Comparison of ENCODE assay signal across 17 cellular contexts in genomic region chr10:5574642-5575131, GRCh38. TPM values are rescaled to one million over a fixed set of nuclear protein-coding genes. Genes with fewer than 3 reads are reported as not detected.
DNase-seq lines count a peak whose midpoint lies in the region; ATAC-seq, FAIRE-seq and TF ChIP-seq lines count a peak whose summit lies in the region.
"Had no signal": no experiment of that assay in that cellular context is flagged by ENCODE, and none has a peak within 500 bp of the region (broad histone marks: within the 10 kb centered on the region; RNA-seq: fewer than 3 reads in every experiment).

No MANE protein-coding gene starts in this region.

- peaks cover 6% of the 10 kb centered on the region for H3K27me3 Mint-ChIP-seq in GM23338 (ENCODE audit: insufficient read depth, low read depth, poor library complexity)
- peaks cover 6% of the 10 kb centered on the region for H3K27me3 Mint-ChIP-seq in astrocyte (ENCODE audit: low read depth, unreplicated experiment)
- H3K27me3 Mint-ChIP-seq in immature natural killer cell (ENCODE audit: low read depth in 3 of 3), result peaks cover 0 to 6% (median 2%) of the 10 kb centered on the region in 3 donors
- H3K27me3 Mint-ChIP-seq: activated naive CD8-positive, alpha-beta T cell had no signal

- BruUV-seq in HepG2 (replicated peaks; lab: Mats Ljungman, UMichigan), result no TSS peak

- H3K9me3 ChIP-seq in astrocyte (ENCODE audit: insufficient read depth, low read depth, low read length), result no peaks in the 10 kb centered on the region
- no peaks in the 10 kb centered on the region for H3K9me3 ChIP-seq in HepG2 (ENCODE audit: low read length)
- H3K9me3 ChIP-seq: tibial artery had no signal

- H3K4me1 Mint-ChIP-seq in GM23338 (peaks cover 13% of the 10 kb centered on the region), astrocyte (ENCODE audit: low read depth, unreplicated experiment) (peaks cover 9% of the 10 kb centered on the region), immature natural killer cell (no peaks in the 10 kb centered on the region)

- 1% methylated on average over 10 of the region's 14 CpGs for WGBS in HepG2 (ENCODE audit: low lambda C conversion rate)

- H3K9ac ChIP-seq in astrocyte (ENCODE audit: low read length) (peak overlapping the region; percentile 42), HepG2 (ENCODE audit: insufficient read depth, low read depth, low read length) (no peak overlapping the region)

- no peak overlapping the region for H3K4me2 ChIP-seq in GM23338
- no peak overlapping the region for H3K4me2 ChIP-seq in astrocyte (ENCODE audit: low read length)
- H3K4me2 ChIP-seq in HepG2 (ENCODE audit: low read depth, low read length), result peak overlapping the region; percentile 60

- H3K4me3 Mint-ChIP-seq in GM23338 (no peak overlapping the region), astrocyte (ENCODE audit: unreplicated experiment) (no peak overlapping the region), immature natural killer cell (no peak overlapping the region)
- H3K4me3 Mint-ChIP-seq: activated naive CD8-positive, alpha-beta T cell had no signal

- H3K4me1 ChIP-seq in GM23338 (ENCODE audit: insufficient read depth) (no peaks in the 10 kb centered on the region), astrocyte (ENCODE audit: insufficient read depth, low read length) (peaks cover 18% of the 10 kb centered on the region), HepG2 (ENCODE audit: insufficient read depth, low read length) (peaks cover 96% of the 10 kb centered on the region)

- H3K9me2 ChIP-seq in GM23338 (ENCODE audit: insufficient read depth), result no peaks in the 10 kb centered on the region

- H2AFZ ChIP-seq in GM23338 (peak overlapping the region; percentile 94; the same call in 1 of the 2 replicates), astrocyte (ENCODE audit: low read depth, low read length) (peak overlapping the region; percentile 51), HepG2 (ENCODE audit: low read length) (no peak overlapping the region)

- no peaks in the 10 kb centered on the region for H3K9me3 Mint-ChIP-seq in GM23338
- peaks cover 2% of the 10 kb centered on the region for H3K9me3 Mint-ChIP-seq in astrocyte (ENCODE audit: unreplicated experiment)
- H3K9me3 Mint-ChIP-seq in immature natural killer cell, result peaks cover 0 to 3% (median 0%) of the 10 kb centered on the region in 6 donors

- POLR2A ChIA-PET in HepG2 (lab: Yijun Ruan, JAX), result interaction anchor here (0.8 kb wide), 1 partner anchor 26 kb away, joined by 3 read pairs; no protein-coding TSS in a partner anchor

- TF ChIP-seq CTCF in GM23338 (conservative IDR thresholded peaks at IDR 0.05; ENCODE audit: low read depth in 2 of 2) (no peak), astrocyte (IDR thresholded peaks at IDR 0.05; ENCODE audit: insufficient read depth, low read depth, low read length) (no peak), HepG2 (CRISPR knock-in tag; IDR thresholded peaks at IDR 0.05) (no peak)

- CTCF ChIA-PET in HepG2 (lab: Yijun Ruan, JAX; ENCODE audit: low intra/inter-chr PET ratio, low total read pairs), result no interaction called here

- TF ChIP-seq EP300 in HepG2 (IDR thresholded peaks at IDR 0.05; ENCODE audit: low read depth in 2 of 2, low read length in 2 of 2) (no peak), HepG2 (CRISPR knock-in tag; IDR thresholded peaks at IDR 0.05; ENCODE audit: borderline replicate concordance) (no peak)

- intact Hi-C loops in HepG2 (cut with micrococcal nuclease; ENCODE audit: unreplicated experiment) (no loop called here), sciatic nerve (cut with DNase I) (no loop called here)

- no peaks in the 10 kb centered on the region for H3K27me3 ChIP-seq in GM23338 (ENCODE audit: insufficient read depth)
- H3K27me3 ChIP-seq in astrocyte (ENCODE audit: insufficient read depth, low read length), result no peaks in the 10 kb centered on the region
- H3K27me3 ChIP-seq in HepG2 (ENCODE audit: control insufficient read depth in 1 of 2, insufficient read depth in 2 of 2, low read length in 2 of 2), result no peaks in the 10 kb centered on the region
- H3K27me3 ChIP-seq: tibial artery had no signal

- no peak for ATAC-seq in GM23338
- ATAC-seq in HepG2, result peak; percentile 59
- ATAC-seq in sciatic nerve, result peak; percentile 57
- ATAC-seq in GM19035 (IDR thresholded peaks at IDR 0.05; ENCODE audit: unreplicated experiment), result no peak

- no peak for TF ChIP-seq RAD21 in HepG2 (CRISPR knock-in tag; IDR thresholded peaks at IDR 0.05)

- in situ Hi-C loops in HepG2 (cut with HindIII; ENCODE audit: extremely low pct_ligation_motif_present, low pct_unique_long_range_greater_than_20kb), result no loop called here

- H3K36me3 ChIP-seq in GM23338 (ENCODE audit: insufficient read depth), result no peaks in the 10 kb centered on the region
- H3K36me3 ChIP-seq in astrocyte (ENCODE audit: insufficient read depth, low read length), result no peaks in the 10 kb centered on the region
- no peaks in the 10 kb centered on the region for H3K36me3 ChIP-seq in HepG2 (replicated peaks in 1 of 2; ENCODE audit: control insufficient read depth in 1 of 2, insufficient read depth in 2 of 2, low read length in 2 of 2)
- H3K36me3 ChIP-seq: tibial artery had no signal

- H4K20me1 ChIP-seq in GM23338 (replicated peaks; ENCODE audit: insufficient read depth) (no peaks in the 10 kb centered on the region), astrocyte (ENCODE audit: insufficient read depth, low read length) (no peaks in the 10 kb centered on the region), HepG2 (ENCODE audit: insufficient read depth, low read length) (no peaks in the 10 kb centered on the region)

- DNase-seq in GM23338 (ENCODE audit: low spot score) (no peak), astrocyte (ENCODE audit: low read depth) (no peak), HepG2 (ENCODE audit: low spot score) (no peak), sciatic nerve (ENCODE audit: low spot score) (no peak), middle frontal gyrus (ENCODE audit: extremely low spot score, low spot score) (no peak), GM19238 (ENCODE audit: insufficient read length, low spot score) (no peak), immature natural killer cell (no peak)
- DNase-seq: activated CD8-positive, alpha-beta memory T cell treated with anti-CD3 and anti-CD28 coated beads, Interleukin-2, amount 50 U/mL, for 4 hours; NCI-H2107; NCI-H774; T-helper 1 cell had no signal

- no peaks in the 10 kb centered on the region for H3K79me2 ChIP-seq in GM23338 (replicated peaks; ENCODE audit: insufficient read depth)
- no peaks in the 10 kb centered on the region for H3K79me2 ChIP-seq in astrocyte (ENCODE audit: insufficient read depth, low read length)
- H3K79me2 ChIP-seq in HepG2 (ENCODE audit: insufficient read depth, low read length), result no peaks in the 10 kb centered on the region

- H3K27ac ChIP-seq in GM23338 (ENCODE audit: low read depth) (no peak overlapping the region), astrocyte (ENCODE audit: low read depth, low read length) (no peak overlapping the region), HepG2 (ENCODE audit: extremely low read length, insufficient read depth, low read length) (no peak overlapping the region)
- H3K27ac ChIP-seq: tibial artery had no signal

- no peaks in the 10 kb centered on the region for H3F3A ChIP-seq in GM23338 (replicated peaks; ENCODE audit: low read depth)

- H3K27ac Mint-ChIP-seq in GM23338 (no peak overlapping the region), astrocyte (ENCODE audit: unreplicated experiment) (no peak overlapping the region), immature natural killer cell (no peak overlapping the region)
- H3K27ac Mint-ChIP-seq: activated naive CD8-positive, alpha-beta T cell had no signal

- H3K36me3 Mint-ChIP-seq in GM23338 (ENCODE audit: low read depth) (no peaks in the 10 kb centered on the region), astrocyte (ENCODE audit: low read depth, unreplicated experiment) (peaks cover 1% of the 10 kb centered on the region), immature natural killer cell (no peaks in the 10 kb centered on the region)
- H3K36me3 Mint-ChIP-seq: activated naive CD8-positive, alpha-beta T cell had no signal

- TF ChIP-seq POLR2A in HepG2 (IDR thresholded peaks at IDR 0.05; ENCODE audit: insufficient read depth in 1 of 2, low read depth in 2 of 2, low read length in 2 of 2), result no peak

- FAIRE-seq in astrocyte (lab: Jason Lieb, UNC), result no peak
- FAIRE-seq in HepG2 (lab: Jason Lieb, UNC), result no peak
- FAIRE-seq: frontal cortex had no signal

- H3K4me3 ChIP-seq in GM23338 (no peak overlapping the region), astrocyte (ENCODE audit: insufficient read depth, low read depth, low read length) (no peak overlapping the region), HepG2 (replicated peaks in 1 of 3; ENCODE audit: insufficient read depth in 1 of 3, low read depth in 2 of 3, low read length in 3 of 3) (peak overlapping the region in 1 of 3 experiments; percentile 53; a peak in 1 of 6 replicates)
- H3K4me3 ChIP-seq: tibial artery had no signal

TF ChIP-seq in HepG2, 621 proteins besides CTCF, POLR2A, EP300 and RAD21 (continues in another document):
- TF ChIP-seq ZNF484 (CRISPR knock-in tag; IDR thresholded peaks at IDR 0.05; ENCODE audit: borderline replicate concordance, low read depth), result no peak

RNA-seq across cellular contexts. Expression of gene CALML3, which starts 49.9 kb away (rescaled TPM):
- total RNA-seq in GM23338 (2014; rRNA removed; shearing (Covaris generic)), result not detected in 2 replicates
- not detected in 2 replicates for polyA plus RNA-seq in GM23338 (2016; fragmentation: Nextera tagmentation; extraction: Ambion mirVana)
- total RNA-seq in astrocyte, result not detected in 2 replicates
- total RNA-seq in HepG2 (2016; rRNA removed; fragmentation: Illumina TruSeq; extraction: Trizol), result not detected in 2 replicates
- total RNA-seq in HepG2 (2016; cell fraction: cytosol; rRNA removed; fragmentation: Illumina TruSeq; extraction: Trizol; ENCODE audit: low read depth), result not detected in 2 replicates
- total RNA-seq in HepG2 (2016; cell fraction: insoluble cytoplasmic fraction; rRNA removed; fragmentation: Illumina TruSeq; extraction: Trizol), result not detected in 2 replicates
- total RNA-seq in HepG2 (2016; cell fraction: membrane; rRNA removed; fragmentation: Illumina TruSeq; extraction: Trizol), result not detected in 2 replicates
- not detected in 2 replicates for total RNA-seq in HepG2 (2016; cell fraction: nucleus; rRNA removed; fragmentation: Illumina TruSeq; extraction: Trizol)
- not detected in 2 replicates for polyA plus RNA-seq in HepG2 (2011; rRNA removed)
- polyA plus RNA-seq in HepG2 (2011; cell fraction: cytosol; rRNA removed), result not detected in 2 replicates
- not detected in 2 replicates for polyA plus RNA-seq in HepG2 (2011; cell fraction: nucleus; rRNA removed)
- polyA plus RNA-seq in HepG2 (2012), result not detected in 2 replicates
- polyA plus RNA-seq in HepG2 (2016; cell fraction: cytosol; fragmentation: Illumina TruSeq; extraction: Trizol; ENCODE audit: low read depth), result not detected in 2 replicates
- not detected in 2 replicates for polyA plus RNA-seq in HepG2 (2016; cell fraction: insoluble cytoplasmic fraction; fragmentation: Illumina TruSeq; extraction: Trizol; ENCODE audit: low read depth)
- polyA plus RNA-seq in HepG2 (2016; cell fraction: membrane; fragmentation: Illumina TruSeq; extraction: Trizol; ENCODE audit: low read depth), result not detected in 2 replicates
- polyA plus RNA-seq in HepG2 (2016; cell fraction: nucleus; fragmentation: Illumina TruSeq; extraction: Trizol; ENCODE audit: insufficient read depth, low read depth), result not detected in 2 replicates
- not detected in 2 replicates for polyA minus RNA-seq in HepG2 (2011; rRNA and poly(A)+ RNA removed; ENCODE audit: low replicate concordance)
- polyA minus RNA-seq in HepG2 (2011; cell fraction: cytosol; rRNA and poly(A)+ RNA removed), result not detected in 2 replicates
- not detected in 2 replicates for polyA minus RNA-seq in HepG2 (2011; cell fraction: nucleus; rRNA and poly(A)+ RNA removed)
- not detected for total RNA-seq in sciatic nerve
- polyA plus RNA-seq in immature natural killer cell, result not detected
- total RNA-seq: cardiac septum, pulmonary artery endothelial cell had no signal

Comparison
In these comparisons a context has a peak if more than half of its experiments do, and no peak if none do; other contexts are left out.
1. ATAC-seq: peak in HepG2 (single experiment) and sciatic nerve (single experiment); none in GM23338 (single experiment) and GM19035 (single experiment).